ENCODE assay signal across 8 cellular contexts in the genomic region with DNA sequence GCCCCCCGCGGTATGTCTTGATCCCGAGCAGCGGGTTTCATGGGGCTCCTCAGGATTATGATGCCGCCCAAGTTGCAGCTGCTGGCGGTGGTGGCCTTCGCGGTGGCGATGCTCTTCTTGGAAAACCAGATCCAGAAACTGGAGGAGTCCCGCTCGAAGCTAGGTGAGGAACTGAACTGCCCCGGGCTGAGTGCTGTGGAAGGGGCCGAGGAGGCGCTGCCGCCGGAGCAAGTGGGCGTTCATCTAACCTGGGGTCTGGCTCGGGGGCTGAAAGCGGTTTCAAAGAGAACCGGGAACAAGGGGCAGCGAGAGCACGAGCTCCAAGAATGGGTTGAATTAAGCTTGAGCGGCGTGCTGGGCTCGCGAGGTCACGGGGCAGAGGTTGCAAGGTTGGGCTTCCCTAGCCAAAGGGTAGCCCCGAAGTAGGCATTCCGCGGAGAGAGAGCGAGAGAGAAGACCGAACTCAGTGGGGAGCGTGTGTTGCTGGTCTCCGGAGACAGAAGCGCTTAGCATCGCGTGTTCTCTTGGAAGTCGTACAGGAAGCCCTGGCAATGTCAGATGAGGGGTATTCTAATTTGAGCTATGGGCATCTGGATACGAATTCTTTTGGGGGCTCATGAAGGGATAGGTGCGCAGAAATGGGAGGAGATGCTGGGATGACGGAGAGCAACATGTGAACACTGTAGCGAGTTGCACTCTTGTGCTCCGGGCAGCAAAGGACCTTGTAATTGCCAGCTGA. TPM values are rescaled to one million over a fixed set of nuclear protein-coding genes. Genes with fewer than 3 reads are reported as not detected.
DNase-seq lines count a peak whose midpoint lies in the region; ATAC-seq and TF ChIP-seq lines count a peak whose summit lies in the region.

No MANE protein-coding gene starts in this region.

- H2BK12ac ChIP-seq in neuronal stem cell (ENCODE audit: low read length), result no peak overlapping the region

- H4K8ac ChIP-seq in neuronal stem cell (ENCODE audit: low read depth, low read length), result no peak overlapping the region

- no peaks in the 10 kb centered on the region for H3K36me3 ChIP-seq in PC-3 (ENCODE audit: low read depth, low read length)
- H3K36me3 ChIP-seq in neuronal stem cell (replicated peaks in 1 of 2; ENCODE audit: control insufficient read depth in 2 of 2, insufficient read depth in 2 of 2, low read length in 2 of 2), result peaks cover 1 to 14% of the 10 kb centered on the region in 2 donors

- no peak overlapping the region for H3K4ac ChIP-seq in neuronal stem cell (ENCODE audit: low read length)

- peak overlapping the region; percentile 98 for H3K14ac ChIP-seq in neuronal stem cell (ENCODE audit: low read length)

- peaks cover 19% of the 10 kb centered on the region for H3K4me1 Mint-ChIP-seq in activated T-helper 17 cell treated with anti-CD3 and anti-CD28 coated beads, Interleukin-2, amount 50 U/mL, for 72 hours

- peaks cover 80% of the 10 kb centered on the region for H3K79me2 ChIP-seq in PC-3 (ENCODE audit: low read length)

- H3K27ac ChIP-seq in PC-3 (ENCODE audit: low read length) (no peak overlapping the region), neuronal stem cell (replicated peaks; ENCODE audit: low read length) (peak overlapping the region; percentile 98), substantia nigra (ENCODE audit: low read depth, low read length, poor library complexity, severe bottlenecking) (peak overlapping the region; percentile 68)

- H2AK5ac ChIP-seq in neuronal stem cell (ENCODE audit: low read depth, low read length), result no peak overlapping the region

- peaks cover 23% of the 10 kb centered on the region for H4K20me1 ChIP-seq in PC-3 (ENCODE audit: low read length)

- H3K27ac Mint-ChIP-seq in activated T-helper 17 cell treated with anti-CD3 and anti-CD28 coated beads, Interleukin-2, amount 50 U/mL, for 72 hours, result no peak overlapping the region

- H3K9me2 ChIP-seq in PC-3 (replicated peaks; ENCODE audit: low read length), result no peaks in the 10 kb centered on the region

- peak overlapping the region; percentile 96 for H2BK5ac ChIP-seq in neuronal stem cell (ENCODE audit: low read length)

- H3K23ac ChIP-seq in neuronal stem cell (ENCODE audit: low read depth, low read length, poor library complexity), result peak overlapping the region; percentile 87

- peak overlapping the region; percentile 96 for H3K4me2 ChIP-seq in PC-3 (ENCODE audit: low read length)
- H3K4me2 ChIP-seq in neuronal stem cell (ENCODE audit: insufficient read depth, low read length, poor library complexity, severe bottlenecking), result peak overlapping the region; percentile 75

- TF ChIP-seq CTCF in PC-3 (conservative IDR thresholded peaks at IDR 0.05; ENCODE audit: low read depth, low read length), result no peak
- no peak for TF ChIP-seq CTCF in foreskin fibroblast (IDR thresholded peaks at IDR 0.05; ENCODE audit: low read depth, low read length)

- DNase-seq in AG20443 (ENCODE audit: low spot score) (peak; percentile 56), HT-29 (ENCODE audit: low spot score) (peak; percentile 80), PC-3 (peak; percentile 56), foreskin fibroblast (peak; percentile 35 to 71), neuronal stem cell (ENCODE audit: low spot score) (peak; percentile 59), substantia nigra (lab: John Stamatoyannopoulos, UW) (peak in 47 of 49 donors; percentile 3 to 83 (median 52))

- BruUV-seq in PC-3 (replicated peaks; lab: Mats Ljungman, UMichigan), result no TSS peak

- POLR2A ChIA-PET in PC-3 (lab: Charles Lee; ENCODE audit: unreplicated experiment), result no interaction called here

- CTCF ChIA-PET in PC-3 (lab: Charles Lee), result interaction anchor here (2.3 kb wide), 1 partner anchor 50 kb away, joined by 8 read pairs; no protein-coding TSS in a partner anchor

- no peaks in the 10 kb centered on the region for H3K36me3 Mint-ChIP-seq in activated T-helper 17 cell treated with anti-CD3 and anti-CD28 coated beads, Interleukin-2, amount 50 U/mL, for 72 hours (ENCODE audit: low read depth)

- peak overlapping the region; percentile 38 for H2BK120ac ChIP-seq in neuronal stem cell (ENCODE audit: low read depth, low read length)

- no CpG with 5 or more reads among the region's 43 CpGs for WGBS in neuronal stem cell (ENCODE audit: extremely low coverage in 2 of 2, insufficient read length in 2 of 2, insufficient replicate concordance in 1 of 2), 2 donors

- H3K9me3 ChIP-seq in PC-3 (ENCODE audit: low read length) (no peaks in the 10 kb centered on the region), neuronal stem cell (replicated peaks in 1 of 2; ENCODE audit: control insufficient read depth in 2 of 2, insufficient read depth in 1 of 2, low read depth in 1 of 2, low read length in 2 of 2) (no peaks in the 10 kb centered on the region)

- H2AFZ ChIP-seq in PC-3 (ENCODE audit: low read length) (peak overlapping the region; percentile 98), neuronal stem cell (ENCODE audit: low read length) (peak overlapping the region; percentile 88)

- H3F3A ChIP-seq in PC-3 (ENCODE audit: low read length, unreplicated experiment), result no peaks in the 10 kb centered on the region

- no peak overlapping the region for H2BK15ac ChIP-seq in neuronal stem cell (ENCODE audit: low read length)

- intact Hi-C loops in PC-3 (cut with micrococcal nuclease), result loop anchor here (2.0 to 10.0 kb wide), 5 partner anchors 43 to 210 kb away; a partner anchor contains a TSS

- H3K27me3 ChIP-seq in PC-3 (ENCODE audit: low read length) (no peaks in the 10 kb centered on the region), neuronal stem cell (ENCODE audit: control insufficient read depth in 3 of 3, insufficient read depth in 3 of 3, low read depth in 1 of 3, low read length in 3 of 3) (no peaks in the 10 kb centered on the region)

- ATAC-seq in GM19324 (IDR thresholded peaks at IDR 0.05; ENCODE audit: low FRiP score, unreplicated experiment) (peak; percentile 16), PC-3 (peak; percentile 34)
- ATAC-seq in activated T-helper 17 cell treated with anti-CD3 and anti-CD28 coated beads, Interleukin-2, amount 50 U/mL, for 72 hours (replicated peaks), result peak; percentile 15

- H3K4me3 ChIP-seq in PC-3 (ENCODE audit: low read length) (peak overlapping the region; percentile 99), foreskin fibroblast (ENCODE audit: low read depth in 1 of 2, low read length in 2 of 2) (peak overlapping the region; percentile 90 to 95), neuronal stem cell (ENCODE audit: low read length in 2 of 2) (peak overlapping the region; percentile 60 to 97)

- H3K27me3 Mint-ChIP-seq in activated T-helper 17 cell treated with anti-CD3 and anti-CD28 coated beads, Interleukin-2, amount 50 U/mL, for 72 hours, result no peaks in the 10 kb centered on the region

- H3K9me3 Mint-ChIP-seq in activated T-helper 17 cell treated with anti-CD3 and anti-CD28 coated beads, Interleukin-2, amount 50 U/mL, for 72 hours, result no peaks in the 10 kb centered on the region

- H3K4me1 ChIP-seq in PC-3 (ENCODE audit: insufficient read depth, low read length) (peaks cover 26% of the 10 kb centered on the region), neuronal stem cell (ENCODE audit: control insufficient read depth in 2 of 2, insufficient read depth in 1 of 2, low read depth in 1 of 2, low read length in 2 of 2) (peaks cover 4 to 8% of the 10 kb centered on the region in 2 donors)

- H3K9ac ChIP-seq in PC-3 (ENCODE audit: low read length) (peak overlapping the region; percentile 76), neuronal stem cell (ENCODE audit: low read depth, low read length, poor library complexity) (peak overlapping the region; percentile 93)

- H4K91ac ChIP-seq in neuronal stem cell (ENCODE audit: low read depth, low read length, poor library complexity), result no peak overlapping the region

- peak overlapping the region; percentile 91 for H3K18ac ChIP-seq in neuronal stem cell (ENCODE audit: low read length)

- no peak overlapping the region for H3K4me3 Mint-ChIP-seq in activated T-helper 17 cell treated with anti-CD3 and anti-CD28 coated beads, Interleukin-2, amount 50 U/mL, for 72 hours

- peaks cover under 1% of the 10 kb centered on the region for H3K79me1 ChIP-seq in neuronal stem cell (ENCODE audit: low read depth, low read length)

RNA-seq across cellular contexts. Expression of a gene that starts 0.7 kb away (rescaled TPM):
- total RNA-seq in HT-29 (2014; rRNA removed; shearing (Covaris generic)), result 20.2 and 27.1 TPM in 2 replicates
- 13.8 and 15.3 TPM in 2 replicates for total RNA-seq in PC-3 (2014; rRNA removed)
- total RNA-seq in activated T-helper 17 cell treated with anti-CD3 and anti-CD28 coated beads, Interleukin-2, amount 50 U/mL, for 72 hours, result 10 to 100 TPM; 12.8 to 18.5 TPM
- 23.8 TPM for polyA plus RNA-seq in neuronal stem cell (2013, experiment 1 of 2)
- 23.9 TPM for polyA plus RNA-seq in neuronal stem cell (2013, experiment 2 of 2)

RNA-seq across cellular contexts. Expression of a gene that starts 1.2 kb away (rescaled TPM):
- total RNA-seq in HT-29 (2014; rRNA removed; shearing (Covaris generic)), result 98.7 and 126 TPM in 2 replicates
- total RNA-seq in PC-3 (2014; rRNA removed), result 143 and 174 TPM in 2 replicates
- 100 to 1,000 TPM in 1 of 2 donors, 10 to 100 TPM in 1; 90.9 to 153 TPM for total RNA-seq in activated T-helper 17 cell treated with anti-CD3 and anti-CD28 coated beads, Interleukin-2, amount 50 U/mL, for 72 hours
- 111 TPM for polyA plus RNA-seq in neuronal stem cell (2013, experiment 1 of 2)
- 112 TPM for polyA plus RNA-seq in neuronal stem cell (2013, experiment 2 of 2)
